Comparison of ENCODE assay signal across 27 cellular contexts in genomic region chr19:30780032-30780431, GRCh38.
A peak's percentile ranks its signal among the peaks of the same experiment; 100 is the strongest.
DNase-seq lines count a peak whose midpoint lies in the region; ATAC-seq, FAIRE-seq and TF ChIP-seq lines count a peak whose summit lies in the region.
"Had no signal": no experiment of that assay in that cellular context is flagged by ENCODE, and none has a peak within 500 bp of the region (broad histone marks: within the 10 kb centered on the region; RNA-seq: fewer than 3 reads in every experiment).

No MANE protein-coding gene starts in this region.

- no peaks in the 10 kb centered on the region for H3K9me2 ChIP-seq in hepatocyte (replicated peaks; ENCODE audit: insufficient read depth)

- peak; percentile 34 for DNase-seq in activated CD4-positive, alpha-beta T cell treated with anti-CD3 and anti-CD28 coated beads, Interleukin-2, amount 10 ng/mL, durations not matched to agents 24 days and 14 days
- DNase-seq in activated CD4-positive, alpha-beta T cell treated with anti-CD3 and anti-CD28 coated beads for 1 hour: no peak
- peak; percentile 65 for DNase-seq in hepatocyte (ENCODE audit: low spot score)
- DNase-seq in smooth muscle cell (lab: John Stamatoyannopoulos, UW; ENCODE audit: unreplicated experiment): no peak
- DNase-seq in activated T-cell treated with anti-CD3 and anti-CD28 coated beads, Interleukin-2, amount 50 U/mL, for 48 hours: no peak
- no peak for DNase-seq in NCI-H226
- DNase-seq: ACHN; CD4-positive, CD25-positive, alpha-beta regulatory T cell; DMS153; DND-41; MV-4-11; NCI-H1105; NCI-H1436 treated with DMSO at 0.1 percent for 48 hours; NCI-H187 treated with DMSO at 0.1 percent for 48 hours; NCI-H2171 treated with DMSO at 0.1 percent for 48 hours; NCI-H446; NCI-H524 treated with DMSO at 0.1 percent for 48 hours; NCI-H774; PC-3 had no signal

- H3K4me1 ChIP-seq in hepatocyte (ENCODE audit: insufficient read depth) (peaks cover 11% of the 10 kb centered on the region), smooth muscle cell (ENCODE audit: low read depth) (no peaks in the 10 kb centered on the region)

- H3K27ac ChIP-seq in hepatocyte (peak overlapping the region; percentile 78), smooth muscle cell (ENCODE audit: low read depth) (no peak overlapping the region)
- H3K27ac ChIP-seq: 22Rv1 had no signal

- no peak for ATAC-seq in HG03469 (IDR thresholded peaks at IDR 0.05; ENCODE audit: unreplicated experiment)
- ATAC-seq: HCT116, K562, PC-3 had no signal

- TF ChIP-seq CTCF in hepatocyte (IDR thresholded peaks at IDR 0.05; ENCODE audit: poor library complexity) (no peak), smooth muscle cell (IDR thresholded peaks at IDR 0.05; ENCODE audit: borderline replicate concordance, insufficient read depth, poor library complexity, severe bottlenecking) (no peak)

- no peaks in the 10 kb centered on the region for H3K9me3 Mint-ChIP-seq in activated CD4-positive, alpha-beta T cell treated with anti-CD3 and anti-CD28 coated beads, Interleukin-2, amount 10 ng/mL, durations not matched to agents 24 days and 14 days

- no peak overlapping the region for H3K27ac Mint-ChIP-seq in activated CD4-positive, alpha-beta T cell treated with anti-CD3 and anti-CD28 coated beads, Interleukin-2, amount 10 ng/mL, durations not matched to agents 24 days and 14 days
- H3K27ac Mint-ChIP-seq: CD4-positive, CD25-positive, alpha-beta regulatory T cell had no signal

- no peaks in the 10 kb centered on the region for H4K20me1 ChIP-seq in hepatocyte (ENCODE audit: insufficient read depth, poor library complexity, severe bottlenecking)
- no peaks in the 10 kb centered on the region for H4K20me1 ChIP-seq in smooth muscle cell (ENCODE audit: low read depth)

- H3K9me3 ChIP-seq in hepatocyte (ENCODE audit: low read depth) (no peaks in the 10 kb centered on the region), smooth muscle cell (replicated peaks; ENCODE audit: low read depth) (no peaks in the 10 kb centered on the region)

- H3K36me3 Mint-ChIP-seq in activated CD4-positive, alpha-beta T cell treated with anti-CD3 and anti-CD28 coated beads, Interleukin-2, amount 10 ng/mL, durations not matched to agents 24 days and 14 days (ENCODE audit: low read depth): no peaks in the 10 kb centered on the region
- H3K36me3 Mint-ChIP-seq: CD4-positive, CD25-positive, alpha-beta regulatory T cell had no signal

- H3K4me3 Mint-ChIP-seq in activated CD4-positive, alpha-beta T cell treated with anti-CD3 and anti-CD28 coated beads, Interleukin-2, amount 10 ng/mL, durations not matched to agents 24 days and 14 days: no peak overlapping the region
- H3K4me3 Mint-ChIP-seq: CD4-positive, CD25-positive, alpha-beta regulatory T cell had no signal

- H2AFZ ChIP-seq in hepatocyte: no peak overlapping the region
- H2AFZ ChIP-seq in smooth muscle cell (ENCODE audit: low read depth): no peak overlapping the region

- intact Hi-C loops in activated CD4-positive, alpha-beta T cell treated with anti-CD3 and anti-CD28 coated beads, Interleukin-2, amount 10 ng/mL, durations not matched to agents 24 days and 14 days (cut with micrococcal nuclease): no loop called here

- FAIRE-seq in endometrium (lab: Jason Lieb, UNC): peak; percentile 4
- FAIRE-seq: GM12892, H1, HTR-8/SVneo, K562 had no signal

- H3K36me3 ChIP-seq in hepatocyte (replicated peaks; ENCODE audit: insufficient read depth, low read depth): no peaks in the 10 kb centered on the region
- no peaks in the 10 kb centered on the region for H3K36me3 ChIP-seq in smooth muscle cell (ENCODE audit: low read depth)

- H3K27me3 ChIP-seq in hepatocyte (no peaks in the 10 kb centered on the region), smooth muscle cell (ENCODE audit: low read depth) (no peaks in the 10 kb centered on the region)

- H3K4me2 ChIP-seq in hepatocyte (peak overlapping the region; percentile 41), smooth muscle cell (peak overlapping the region; percentile 1)

- no peaks in the 10 kb centered on the region for H3F3A ChIP-seq in smooth muscle cell (ENCODE audit: low read depth)

- no peaks in the 10 kb centered on the region for H3K27me3 Mint-ChIP-seq in activated CD4-positive, alpha-beta T cell treated with anti-CD3 and anti-CD28 coated beads, Interleukin-2, amount 10 ng/mL, durations not matched to agents 24 days and 14 days

- WGBS in hepatocyte (ENCODE audit: low lambda C conversion rate, missing lambda C conversion rate): 42% methylated on average over 6 of the region's 6 CpGs
- WGBS in smooth muscle cell (ENCODE audit: low lambda C conversion rate): 35% methylated on average over 6 of the region's 6 CpGs

- H3K4me3 ChIP-seq in hepatocyte: no peak overlapping the region
- H3K4me3 ChIP-seq in smooth muscle cell: no peak overlapping the region
- H3K4me3 ChIP-seq: K562 had no signal

- no peak overlapping the region for H3K9ac ChIP-seq in smooth muscle cell (ENCODE audit: low read depth)

- no peaks in the 10 kb centered on the region for H3K79me2 ChIP-seq in hepatocyte
- H3K79me2 ChIP-seq in smooth muscle cell (ENCODE audit: low read depth): no peaks in the 10 kb centered on the region

- H3K4me1 Mint-ChIP-seq in activated CD4-positive, alpha-beta T cell treated with anti-CD3 and anti-CD28 coated beads, Interleukin-2, amount 10 ng/mL, durations not matched to agents 24 days and 14 days: no peaks in the 10 kb centered on the region
- H3K4me1 Mint-ChIP-seq: CD4-positive, CD25-positive, alpha-beta regulatory T cell had no signal

Comparison
In these comparisons a context has a peak if more than half of its experiments do, and no peak if none do; other contexts are left out.
1. DNase-seq: peak in activated CD4-positive, alpha-beta T cell treated with anti-CD3 and anti-CD28 coated beads, Interleukin-2, amount 10 ng/mL, durations not matched to agents 24 days and 14 days (single experiment) and hepatocyte (single experiment); none in activated CD4-positive, alpha-beta T cell treated with anti-CD3 and anti-CD28 coated beads for 1 hour (single experiment), smooth muscle cell (single experiment), activated T-cell treated with anti-CD3 and anti-CD28 coated beads, Interleukin-2, amount 50 U/mL, for 48 hours (0 of 2) and NCI-H226 (single experiment).